24 cellular contexts compared by ENCODE assay signal in the genomic region with DNA sequence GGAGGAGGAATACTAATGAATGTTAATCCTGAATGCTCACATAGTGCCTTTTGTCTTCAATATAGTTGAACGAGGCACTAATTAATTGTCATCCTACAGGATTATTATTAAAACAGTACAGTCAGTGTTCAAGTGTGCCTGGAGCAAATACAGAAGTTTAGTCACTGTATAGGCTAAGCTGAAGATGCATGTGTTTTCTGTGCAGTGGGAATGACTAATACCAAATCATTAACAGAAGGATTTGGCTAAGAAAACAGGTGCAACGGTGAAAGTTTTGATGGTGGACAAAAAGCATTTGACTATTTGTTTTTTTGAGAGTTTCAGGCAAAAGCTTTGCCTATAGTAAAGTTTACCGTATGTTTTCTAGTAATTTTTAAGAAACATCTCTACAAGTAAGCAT.
"Had no signal": no experiment of that assay in that cellular context is flagged by ENCODE, and none has a peak within 500 bp of the region (broad histone marks: within the 10 kb centered on the region; RNA-seq: fewer than 3 reads in every experiment).

No MANE protein-coding gene starts in this region.

- H3K9me3 ChIP-seq: ascending aorta, MG63, SJCRH30, SK-N-SH had no signal

- H3K36me3 ChIP-seq: ascending aorta, MG63, SJCRH30 had no signal

- H3K4me3 ChIP-seq: ascending aorta, MG63, SJCRH30 had no signal

- H3K4me1 ChIP-seq: ascending aorta, SJCRH30 had no signal

- H3K27me3 ChIP-seq: ascending aorta, MG63, SJCRH30 had no signal

- DNase-seq: activated CD4-positive, alpha-beta T cell treated with anti-CD3 and anti-CD28 coated beads for 36 hours; activated CD4-positive, alpha-beta T cell treated with anti-CD3 and anti-CD28 coated beads, Interleukin-2, amount 10 ng/mL, durations not matched to agents 7 days and 5 days; activated CD4-positive, alpha-beta T cell treated with anti-CD3 and anti-CD28 coated beads, Interleukin-2, amount 50 U/mL, for 48 hours; activated CD8-positive, alpha-beta T cell treated with anti-CD3 and anti-CD28 coated beads, Interleukin-2, amount 10 ng/mL, durations not matched to agents 7 days and 5 days; activated gamma-delta T cell; activated naive CD4-positive, alpha-beta T cell treated with Interleukin-2 at 50 U/mL for 16 hours; activated naive CD8-positive, alpha-beta T cell treated with anti-CD3 and anti-CD28 coated beads, Interleukin-2, amount 10 ng/mL, durations not matched to agents 7 days and 5 days; activated T-cell treated with anti-CD3 and anti-CD28 coated beads, Interleukin-2, amount 50 U/mL, for 24 hours; amygdala; Kasumi-1; MG63; NCI-H1048; NCI-H146; NCI-H2107; NCI-H2171; NCI-H526 treated with DMSO at 0.1 percent for 48 hours; NCI-H82; SHP77; SK-N-SH had no signal

- ATAC-seq: activated CD4-positive, alpha-beta T cell treated with anti-CD3 and anti-CD28 coated beads for 36 hours; activated CD4-positive, CD25-positive, alpha-beta regulatory T cell treated with anti-CD3 and anti-CD28 coated beads, Interleukin-2, amount 50 U/mL, for 24 hours; activated CD8-positive, alpha-beta T cell treated with anti-CD3 and anti-CD28 coated beads, Interleukin-2, amount 10 ng/mL, durations not matched to agents 7 days and 5 days; Panc1; WTC11 had no signal
